ENCODE assay signal across 1 cellular context in genomic region chr6:28105286-28105685, GRCh38.
TF ChIP-seq lines count a peak whose summit lies in the region.

No MANE protein-coding gene starts in this region.

TF ChIP-seq in WTC11, 78 proteins besides CTCF, POLR2A, EP300 and RAD21 (continued from another document):
- no peak for TF ChIP-seq ZNF425 (CRISPR knock-in tag; conservative IDR thresholded peaks at IDR 0.05)
- no peak for TF ChIP-seq TCF7 (CRISPR knock-in tag; IDR thresholded peaks at IDR 0.05; ENCODE audit: low read depth)
- no peak for TF ChIP-seq ATF6 (CRISPR knock-in tag; IDR thresholded peaks at IDR 0.05)
